34 cellular contexts compared by ENCODE assay signal in the genomic region with DNA sequence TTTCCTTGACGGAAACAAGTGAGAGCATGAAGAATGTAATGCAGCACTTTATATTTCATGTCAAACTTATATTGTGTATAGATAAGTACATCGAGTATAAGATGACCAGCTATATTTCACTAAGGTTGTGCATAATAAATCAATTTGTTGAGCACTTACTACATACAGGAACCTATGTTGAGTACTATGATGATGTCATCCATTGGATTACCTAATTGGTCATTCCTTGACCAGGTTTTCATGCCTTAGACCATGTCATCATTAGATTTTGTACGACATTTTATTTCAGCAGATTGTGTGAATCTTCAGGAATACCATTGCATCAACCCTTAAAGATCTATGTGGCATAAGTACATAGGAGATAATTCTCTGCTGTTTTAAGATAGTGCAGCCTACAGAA.
"Had no signal": no experiment of that assay in that cellular context is flagged by ENCODE, and none has a peak within 500 bp of the region (broad histone marks: within the 10 kb centered on the region; RNA-seq: fewer than 3 reads in every experiment).

No MANE protein-coding gene starts in this region.

- DNase-seq: Karpas-422, Kasumi-1, MM.1S, MV-4-11, NCI-H1048, NCI-H1092, NCI-H1092 treated with DMSO at 0.1 percent for 48 hours, NCI-H1105, NCI-H1105 treated with DMSO at 0.1 percent for 48 hours, NCI-H1417, NCI-H1417 treated with DMSO at 0.1 percent for 48 hours, NCI-H1436, NCI-H1436 treated with DMSO at 0.1 percent for 48 hours, NCI-H146, NCI-H1694, NCI-H1694 treated with DMSO at 0.1 percent for 48 hours, NCI-H187, NCI-H187 treated with DMSO at 0.1 percent for 48 hours, NCI-H1930, NCI-H2029, NCI-H2029 treated with DMSO at 0.1 percent for 48 hours, NCI-H2081, NCI-H2081 treated with DMSO at 0.1 percent for 48 hours, NCI-H2107, NCI-H2171, NCI-H2171 treated with DMSO at 0.1 percent for 48 hours, NCI-H2227 treated with DMSO at 0.1 percent for 48 hours, NCI-H226, NCI-H345, NCI-H446, NCI-H446 treated with DMSO at 0.1 percent for 48 hours, NCI-H510A, NCI-H510A treated with DMSO at 0.1 percent for 48 hours, NCI-H524 treated with DMSO at 0.1 percent for 48 hours had no signal
